In the genomic region with DNA sequence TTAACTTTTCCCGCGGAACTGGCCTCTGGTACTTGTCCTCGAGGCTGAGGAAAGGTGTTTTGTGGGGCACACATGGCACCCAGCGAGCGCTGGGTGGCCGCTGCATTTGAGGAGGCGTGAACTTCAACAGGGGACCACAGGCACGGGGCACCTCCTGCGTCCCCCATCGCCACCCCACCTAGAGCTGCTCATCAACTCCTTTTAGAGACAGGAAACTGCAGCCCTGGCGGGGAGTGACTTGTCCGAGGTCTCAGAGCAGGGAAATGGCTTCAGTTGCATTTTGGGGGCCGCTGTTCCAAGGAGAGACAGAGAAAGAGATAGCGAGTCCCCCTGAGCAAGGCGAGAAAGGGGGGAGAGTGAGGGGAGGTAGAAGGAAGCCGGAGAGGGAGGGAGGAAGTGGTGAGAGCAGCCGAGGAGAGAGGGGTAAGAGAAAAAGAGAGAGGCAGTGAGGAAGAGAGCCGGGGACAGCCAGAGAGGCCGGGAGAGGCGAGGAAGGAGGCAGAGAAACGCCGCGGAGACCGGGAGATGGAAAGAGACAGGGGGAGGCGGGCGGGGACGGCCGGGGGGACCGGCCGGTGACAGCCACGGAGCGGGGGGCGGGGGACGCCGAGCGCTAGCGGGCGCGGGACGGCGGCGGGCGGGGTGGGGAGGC, we compare ENCODE assay signal across 2 cellular contexts.
TF ChIP-seq lines count a peak whose summit lies in the region.

No MANE protein-coding gene starts in this region.

TF ChIP-seq in HCT116, 20 proteins besides CTCF, POLR2A, EP300 and RAD21 (continued from another document):
- TF ChIP-seq, protein P1, sequence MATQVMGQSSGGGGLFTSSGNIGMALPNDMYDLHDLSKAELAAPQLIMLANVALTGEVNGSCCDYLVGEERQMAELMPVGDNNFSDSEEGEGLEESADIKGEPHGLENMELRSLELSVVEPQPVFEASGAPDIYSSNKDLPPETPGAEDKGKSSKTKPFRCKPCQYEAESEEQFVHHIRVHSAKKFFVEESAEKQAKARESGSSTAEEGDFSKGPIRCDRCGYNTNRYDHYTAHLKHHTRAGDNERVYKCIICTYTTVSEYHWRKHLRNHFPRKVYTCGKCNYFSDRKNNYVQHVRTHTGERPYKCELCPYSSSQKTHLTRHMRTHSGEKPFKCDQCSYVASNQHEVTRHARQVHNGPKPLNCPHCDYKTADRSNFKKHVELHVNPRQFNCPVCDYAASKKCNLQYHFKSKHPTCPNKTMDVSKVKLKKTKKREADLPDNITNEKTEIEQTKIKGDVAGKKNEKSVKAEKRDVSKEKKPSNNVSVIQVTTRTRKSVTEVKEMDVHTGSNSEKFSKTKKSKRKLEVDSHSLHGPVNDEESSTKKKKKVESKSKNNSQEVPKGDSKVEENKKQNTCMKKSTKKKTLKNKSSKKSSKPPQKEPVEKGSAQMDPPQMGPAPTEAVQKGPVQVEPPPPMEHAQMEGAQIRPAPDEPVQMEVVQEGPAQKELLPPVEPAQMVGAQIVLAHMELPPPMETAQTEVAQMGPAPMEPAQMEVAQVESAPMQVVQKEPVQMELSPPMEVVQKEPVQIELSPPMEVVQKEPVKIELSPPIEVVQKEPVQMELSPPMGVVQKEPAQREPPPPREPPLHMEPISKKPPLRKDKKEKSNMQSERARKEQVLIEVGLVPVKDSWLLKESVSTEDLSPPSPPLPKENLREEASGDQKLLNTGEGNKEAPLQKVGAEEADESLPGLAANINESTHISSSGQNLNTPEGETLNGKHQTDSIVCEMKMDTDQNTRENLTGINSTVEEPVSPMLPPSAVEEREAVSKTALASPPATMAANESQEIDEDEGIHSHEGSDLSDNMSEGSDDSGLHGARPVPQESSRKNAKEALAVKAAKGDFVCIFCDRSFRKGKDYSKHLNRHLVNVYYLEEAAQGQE (IDR thresholded peaks at IDR 0.05; ENCODE audit: low read depth): no peak

TF ChIP-seq in neural cell, 6 proteins besides CTCF, POLR2A, EP300 and RAD21 (continued from another document):
- TF ChIP-seq, protein P1 (IDR thresholded peaks at IDR 0.05; ENCODE audit: borderline replicate concordance): no peak
